8 cellular contexts compared by ENCODE assay signal in genomic region chr1:54716299-54717047, GRCh38. TPM values are rescaled to one million over a fixed set of nuclear protein-coding genes. Genes with fewer than 3 reads are reported as not detected.
DNase-seq lines count a peak whose midpoint lies in the region; ATAC-seq lines count a peak whose summit lies in the region.

No MANE protein-coding gene starts in this region.

- H3K36me3 ChIP-seq in HAP-1 (replicated peaks) = peaks cover 22% of the 10 kb centered on the region

- H3K36me3 Mint-ChIP-seq in activated T-helper 17 cell treated with anti-CD3 and anti-CD28 coated beads, Interleukin-2, amount 50 U/mL, for 72 hours (ENCODE audit: low read depth) = peaks cover 51% of the 10 kb centered on the region
- H3K36me3 Mint-ChIP-seq in stimulated activated naive B cell treated with anti-CD40 and anti-IgM and Interleukin-4, amounts not matched to agents 10 μg/mL and 1 μg/mL and 100 μg/mL, for 72 hours = peaks cover 5 to 15% of the 10 kb centered on the region in 2 donors

- peak overlapping the region; percentile 94 for H3K4me3 Mint-ChIP-seq in activated T-helper 17 cell treated with anti-CD3 and anti-CD28 coated beads, Interleukin-2, amount 50 U/mL, for 72 hours
- peak overlapping the region; percentile 89 to 95 for H3K4me3 Mint-ChIP-seq in stimulated activated naive B cell treated with anti-CD40 and anti-IgM and Interleukin-4, amounts not matched to agents 10 μg/mL and 1 μg/mL and 100 μg/mL, for 72 hours

- peak; percentile 72 for ATAC-seq in activated T-helper 17 cell treated with anti-CD3 and anti-CD28 coated beads, Interleukin-2, amount 50 U/mL, for 72 hours (replicated peaks)
- peak in 1 of 2 donors; percentile 3 for ATAC-seq in stimulated activated naive B cell treated with anti-CD40 and anti-IgM and Interleukin-4, amounts not matched to agents 10 μg/mL and 1 μg/mL and 100 μg/mL, for 72 hours (replicated peaks)
- no peak for ATAC-seq in GM21619 (IDR thresholded peaks at IDR 0.05; ENCODE audit: unreplicated experiment)

- H3K27me3 Mint-ChIP-seq in activated T-helper 17 cell treated with anti-CD3 and anti-CD28 coated beads, Interleukin-2, amount 50 U/mL, for 72 hours = no peaks in the 10 kb centered on the region
- no peaks in the 10 kb centered on the region for H3K27me3 Mint-ChIP-seq in stimulated activated naive B cell treated with anti-CD40 and anti-IgM and Interleukin-4, amounts not matched to agents 10 μg/mL and 1 μg/mL and 100 μg/mL, for 72 hours

- DNase-seq in AG08395 (ENCODE audit: low spot score) = peak; percentile 48
- no peak for DNase-seq in HAP-1 (ENCODE audit: low spot score in 2 of 2)
- DNase-seq in stimulated activated naive B cell treated with anti-CD40 and anti-IgM and Interleukin-4, amounts not matched to agents 10 μg/mL and 1 μg/mL and 100 μg/mL, for 72 hours = no peak
- DNase-seq in NCI-H2227 (lab: John Stamatoyannopoulos, UW; ENCODE audit: unreplicated experiment) = no peak
- no peak for DNase-seq in GM19238 (ENCODE audit: insufficient read length, low spot score)

- H3K4me1 ChIP-seq in HAP-1 = peaks cover 9% of the 10 kb centered on the region

- H3K9me3 ChIP-seq in HAP-1 = no peaks in the 10 kb centered on the region

- H3K9me3 Mint-ChIP-seq in activated T-helper 17 cell treated with anti-CD3 and anti-CD28 coated beads, Interleukin-2, amount 50 U/mL, for 72 hours = no peaks in the 10 kb centered on the region
- H3K9me3 Mint-ChIP-seq in stimulated activated naive B cell treated with anti-CD40 and anti-IgM and Interleukin-4, amounts not matched to agents 10 μg/mL and 1 μg/mL and 100 μg/mL, for 72 hours = no peaks in the 10 kb centered on the region

- H3K4me1 Mint-ChIP-seq in activated T-helper 17 cell treated with anti-CD3 and anti-CD28 coated beads, Interleukin-2, amount 50 U/mL, for 72 hours = peaks cover 26% of the 10 kb centered on the region
- peaks cover 16 to 38% of the 10 kb centered on the region in 2 donors for H3K4me1 Mint-ChIP-seq in stimulated activated naive B cell treated with anti-CD40 and anti-IgM and Interleukin-4, amounts not matched to agents 10 μg/mL and 1 μg/mL and 100 μg/mL, for 72 hours

- H3K27me3 ChIP-seq in HAP-1 (ENCODE audit: low read depth) = no peaks in the 10 kb centered on the region

- in situ Hi-C loops in HAP-1 (cut with MboI; ENCODE audit: low sequenced_read_pairs) = no loop called here

- H3K4me3 ChIP-seq in HAP-1 (peak overlapping the region; percentile 84), iPS-11a (ENCODE audit: low read depth, low read length) (peak overlapping the region; percentile 89)

- H3K27ac Mint-ChIP-seq in activated T-helper 17 cell treated with anti-CD3 and anti-CD28 coated beads, Interleukin-2, amount 50 U/mL, for 72 hours = peak overlapping the region; percentile 99
- H3K27ac Mint-ChIP-seq in stimulated activated naive B cell treated with anti-CD40 and anti-IgM and Interleukin-4, amounts not matched to agents 10 μg/mL and 1 μg/mL and 100 μg/mL, for 72 hours = peak overlapping the region; percentile 97

RNA-seq across cellular contexts. Expression of gene TTC4, which starts 0.8 kb away (rescaled TPM):
- total RNA-seq in activated T-helper 17 cell treated with anti-CD3 and anti-CD28 coated beads, Interleukin-2, amount 50 U/mL, for 72 hours = 10 to 100 TPM; 15.1 to 26.4 TPM

RNA-seq across cellular contexts. Expression of gene PARS2, which starts 47.9 kb away (rescaled TPM):
- 1 to 10 TPM; 4.7 to 6.6 TPM for total RNA-seq in activated T-helper 17 cell treated with anti-CD3 and anti-CD28 coated beads, Interleukin-2, amount 50 U/mL, for 72 hours
